In the genomic region with DNA sequence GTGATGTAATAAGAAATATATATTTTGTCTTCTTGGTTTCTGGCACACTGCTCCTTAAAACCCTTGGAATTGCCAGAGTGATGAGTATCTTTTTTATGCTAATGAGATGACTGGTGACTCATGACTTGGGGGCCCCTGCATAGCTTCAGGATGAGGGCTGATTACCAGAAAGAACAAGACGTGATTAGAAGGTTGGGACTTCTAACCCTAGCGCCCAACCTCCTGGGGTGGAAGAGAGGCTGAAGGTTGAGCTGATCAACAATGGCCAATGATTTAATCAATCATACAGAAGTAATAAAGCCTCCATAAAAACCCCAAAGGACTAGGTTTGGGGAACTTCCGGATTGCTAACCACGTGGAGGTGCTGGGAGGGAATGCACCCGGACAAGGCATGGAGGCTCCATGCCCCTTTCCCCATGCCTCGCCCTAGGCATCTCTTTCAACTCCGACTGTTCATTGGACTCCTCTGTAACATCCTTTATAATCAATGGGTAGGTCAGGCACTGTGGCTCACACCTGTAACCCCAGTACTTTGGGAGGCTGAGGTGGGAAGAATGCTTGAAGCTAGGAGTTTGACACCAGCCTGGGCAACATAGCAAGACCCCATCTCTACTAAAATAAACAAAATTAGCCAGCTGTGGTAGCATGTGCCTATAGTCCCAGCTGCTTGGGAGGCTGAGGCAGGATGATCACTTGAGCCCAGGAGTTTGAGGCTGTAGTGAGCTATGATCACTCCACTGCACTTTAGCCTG, we compare ENCODE assay signal across 14 cellular contexts.
DNase-seq lines count a peak whose midpoint lies in the region; ATAC-seq and TF ChIP-seq lines count a peak whose summit lies in the region.
"Had no signal": no experiment of that assay in that cellular context is flagged by ENCODE, and none has a peak within 500 bp of the region (broad histone marks: within the 10 kb centered on the region; RNA-seq: fewer than 3 reads in every experiment).

No MANE protein-coding gene starts in this region.

- no peak overlapping the region for H3K4me3 Mint-ChIP-seq in brain
- no peak overlapping the region for H3K4me3 Mint-ChIP-seq in activated naive CD8-positive, alpha-beta T cell treated with anti-CD3 and anti-CD28 coated beads for 36 hours

- H3K9me3 Mint-ChIP-seq in brain, result peaks cover 0 to 2% (median 0%) of the 10 kb centered on the region in 5 experiments
- no peaks in the 10 kb centered on the region for H3K9me3 Mint-ChIP-seq in activated naive CD8-positive, alpha-beta T cell treated with anti-CD3 and anti-CD28 coated beads for 36 hours

- no peak overlapping the region for H3K4me3 ChIP-seq in AG10803 (ENCODE audit: low read length)
- no peak overlapping the region for H3K4me3 ChIP-seq in HUES48 (ENCODE audit: low read depth, low read length)
- H3K4me3 ChIP-seq: lung, thyroid gland had no signal

- peak overlapping the region in 3 of 5 experiments; percentile 6 to 35 (median 21) for H3K27ac Mint-ChIP-seq in brain
- H3K27ac Mint-ChIP-seq in activated naive CD8-positive, alpha-beta T cell treated with anti-CD3 and anti-CD28 coated beads for 36 hours, result no peak overlapping the region

- H3K27me3 ChIP-seq in HUES48 (ENCODE audit: control insufficient read depth, insufficient read depth, low read length), result no peaks in the 10 kb centered on the region
- H3K27me3 ChIP-seq: thyroid gland had no signal

- H3K27me3 Mint-ChIP-seq in brain, result no peaks in the 10 kb centered on the region
- H3K27me3 Mint-ChIP-seq in activated naive CD8-positive, alpha-beta T cell treated with anti-CD3 and anti-CD28 coated beads for 36 hours, result peaks cover 2% of the 10 kb centered on the region

- H3K4me1 ChIP-seq in HUES48 (ENCODE audit: control insufficient read depth, insufficient read depth, low read length), result peaks cover 25% of the 10 kb centered on the region

- no peak for TF ChIP-seq CTCF in AG10803 (conservative IDR thresholded peaks at IDR 0.05; ENCODE audit: low read length)
- no peak for TF ChIP-seq CTCF in brain (conservative IDR thresholded peaks at IDR 0.05)

- DNase-seq in AG10803 (ENCODE audit: low read depth) (peak; percentile 63), iPS-NIHi7 (ENCODE audit: extremely low spot score) (peak; percentile 45), NCI-H2107 (lab: John Stamatoyannopoulos, UW) (no peak), NCI-H524 (lab: John Stamatoyannopoulos, UW) (no peak), Right ventricle myocardium inferior (ENCODE audit: missing footprints) (no peak)
- DNase-seq in activated naive CD8-positive, alpha-beta T cell treated with anti-CD3 and anti-CD28 coated beads for 36 hours, result no peak
- DNase-seq: activated T-cell treated with anti-CD3 and anti-CD28 coated beads, Interleukin-2, amount 50 U/mL, for 1 hour; central memory CD4-positive, alpha-beta T cell; NCI-H2227 treated with DMSO at 0.1 percent for 48 hours; thyroid gland had no signal

- no peaks in the 10 kb centered on the region for H3K36me3 Mint-ChIP-seq in brain
- no peaks in the 10 kb centered on the region for H3K36me3 Mint-ChIP-seq in activated naive CD8-positive, alpha-beta T cell treated with anti-CD3 and anti-CD28 coated beads for 36 hours

- intact Hi-C loops in Right ventricle myocardium inferior (cut with DNase I), result no loop called here

- peak overlapping the region; percentile 31 for H3K27ac ChIP-seq in HUES48 (ENCODE audit: low read depth, low read length)
- H3K27ac ChIP-seq: C4-2B, thyroid gland had no signal

- H3K4me1 Mint-ChIP-seq in brain, result peaks cover 57% of the 10 kb centered on the region
- no peaks in the 10 kb centered on the region for H3K4me1 Mint-ChIP-seq in activated naive CD8-positive, alpha-beta T cell treated with anti-CD3 and anti-CD28 coated beads for 36 hours

- no peak for ATAC-seq in Right ventricle myocardium inferior

- no peaks in the 10 kb centered on the region for H3K36me3 ChIP-seq in HUES48 (ENCODE audit: control insufficient read depth, insufficient read depth, low read length)
- H3K36me3 ChIP-seq: thyroid gland had no signal

- no peaks in the 10 kb centered on the region for H3K9me3 ChIP-seq in HUES48 (ENCODE audit: control insufficient read depth, insufficient read depth, low read length)
- H3K9me3 ChIP-seq: thyroid gland had no signal

- no peak overlapping the region for H3K9ac ChIP-seq in HUES48 (ENCODE audit: low read depth, low read length)

Comparison
In these comparisons a context has a peak if more than half of its experiments do, and no peak if none do; other contexts are left out.
1. DNase-seq: peak in AG10803 (single experiment) and iPS-NIHi7 (single experiment); none in NCI-H2107 (single experiment), NCI-H524 (0 of 2), activated naive CD8-positive, alpha-beta T cell treated with anti-CD3 and anti-CD28 coated beads for 36 hours (single experiment) and Right ventricle myocardium inferior (single experiment).